In the genomic region with DNA sequence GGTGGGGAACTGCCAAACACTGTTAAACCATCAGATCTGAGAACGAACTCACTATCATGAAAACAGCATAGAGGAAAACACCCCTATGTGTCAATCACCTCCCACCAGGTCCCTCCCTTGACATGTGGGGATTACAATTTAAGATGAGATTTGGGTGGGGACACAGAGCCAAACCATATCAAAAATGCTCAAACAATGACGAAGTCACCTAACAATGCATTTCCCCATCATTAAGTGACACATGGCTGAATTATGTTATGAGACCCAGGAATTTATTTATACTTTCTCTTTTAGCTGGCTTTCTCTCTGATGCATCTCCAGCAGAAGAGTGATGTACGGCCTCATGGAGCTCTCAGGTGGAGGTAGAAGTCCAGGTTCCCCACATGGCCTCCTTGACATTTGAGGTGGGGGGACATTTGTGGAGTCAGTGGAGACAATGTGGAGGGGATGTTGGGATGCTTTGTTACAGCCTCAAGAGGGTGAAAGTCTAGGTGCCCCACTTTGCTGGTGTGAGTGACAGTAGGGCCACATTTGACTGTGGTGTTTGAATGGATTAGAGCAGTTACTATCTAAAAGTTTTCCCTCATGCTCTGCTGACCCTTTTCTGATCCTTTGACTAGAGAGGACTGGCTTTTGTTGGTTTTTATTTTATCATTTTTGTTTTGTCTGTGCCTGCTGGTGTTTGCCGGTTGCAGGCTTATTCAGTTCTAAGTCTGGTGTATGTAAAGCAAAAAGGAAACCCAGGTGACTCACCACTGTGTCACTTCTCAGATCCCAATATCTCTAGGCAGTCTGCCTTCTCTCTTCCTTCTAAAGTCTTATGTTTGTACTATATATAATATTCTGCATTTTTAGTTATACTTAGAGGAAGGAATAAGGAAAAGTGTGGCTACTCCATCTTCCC, we compare ENCODE assay signal across 9 cellular contexts. TPM values are rescaled to one million over a fixed set of nuclear protein-coding genes. Genes with fewer than 3 reads are reported as not detected.
A peak's percentile ranks its signal among the peaks of the same experiment; 100 is the strongest.
DNase-seq lines count a peak whose midpoint lies in the region; ATAC-seq and TF ChIP-seq lines count a peak whose summit lies in the region.
"Had no signal": no experiment of that assay in that cellular context is flagged by ENCODE, and none has a peak within 500 bp of the region (broad histone marks: within the 10 kb centered on the region; RNA-seq: fewer than 3 reads in every experiment).

No MANE protein-coding gene starts in this region.

- peak overlapping the region; percentile 34 to 52 for H3K18ac ChIP-seq in mesenchymal stem cell (ENCODE audit: low read depth in 1 of 2, low read length in 2 of 2)

- ATAC-seq in GM18868 (IDR thresholded peaks at IDR 0.05; ENCODE audit: unreplicated experiment) (peak; percentile 88), HG02973 (IDR thresholded peaks at IDR 0.05; ENCODE audit: unreplicated experiment) (peak; percentile 56), HG03139 (IDR thresholded peaks at IDR 0.05; ENCODE audit: unreplicated experiment) (no peak), HG02981 (IDR thresholded peaks at IDR 0.05; ENCODE audit: unreplicated experiment) (no peak), left ventricle myocardium superior (no peak)

- H3K9me3 ChIP-seq in mesenchymal stem cell (ENCODE audit: control insufficient read depth, low read length) = no peaks in the 10 kb centered on the region

- H2AK5ac ChIP-seq in mesenchymal stem cell (ENCODE audit: low read length, severe bottlenecking) = no peak overlapping the region

- no peak overlapping the region for H4K91ac ChIP-seq in mesenchymal stem cell (ENCODE audit: low read length)

- no peaks in the 10 kb centered on the region for H3K79me1 ChIP-seq in mesenchymal stem cell (replicated peaks; ENCODE audit: low read length, poor library complexity, severe bottlenecking)

- 63% methylated on average over 2 of the region's 4 CpGs for WGBS in mesenchymal stem cell

- no peaks in the 10 kb centered on the region for H3K27me3 ChIP-seq in mesenchymal stem cell (ENCODE audit: control insufficient read depth in 1 of 2, insufficient read depth in 1 of 2, low read length in 2 of 2)

- no peak for TF ChIP-seq CTCF in WI38 (IDR thresholded peaks at IDR 0.05; ENCODE audit: low read depth, low read length)

- H2BK120ac ChIP-seq in mesenchymal stem cell (ENCODE audit: low read depth, low read length) = no peak overlapping the region

- peak overlapping the region; percentile 35; the same call in 1 of the 2 replicates for H3K4me3 ChIP-seq in WI38 (ENCODE audit: low read depth, low read length)
- H3K4me3 ChIP-seq in mesenchymal stem cell (ENCODE audit: insufficient read depth in 1 of 2, low read depth in 1 of 2, low read length in 2 of 2) = no peak overlapping the region

- peak overlapping the region; percentile 72 for H4K8ac ChIP-seq in mesenchymal stem cell (ENCODE audit: low read length)

- peak overlapping the region; percentile 57 for H3K27ac ChIP-seq in mesenchymal stem cell (ENCODE audit: low read length, poor library complexity, severe bottlenecking)

- H2BK15ac ChIP-seq in mesenchymal stem cell (ENCODE audit: low read depth, poor library complexity, severe bottlenecking) = peak overlapping the region; percentile 36

- DNase-seq in mesenchymal stem cell (peak; percentile 76), NCI-H82 treated with DMSO at 0.1 percent for 48 hours (lab: John Stamatoyannopoulos, UW; ENCODE audit: unreplicated experiment) (no peak), left ventricle myocardium superior (no peak)

- H3K36me3 ChIP-seq in mesenchymal stem cell (ENCODE audit: control insufficient read depth in 1 of 2, insufficient read depth in 2 of 2, low read depth in 1 of 2, low read length in 2 of 2) = no peaks in the 10 kb centered on the region

- intact Hi-C loops in left ventricle myocardium superior (cut with micrococcal nuclease) = no loop called here

- no peak overlapping the region for H3K23ac ChIP-seq in mesenchymal stem cell (ENCODE audit: low read length in 2 of 2)

- peaks cover 2% of the 10 kb centered on the region for H3K4me1 ChIP-seq in mesenchymal stem cell (ENCODE audit: control insufficient read depth, insufficient read depth, low read depth, low read length)

- peak overlapping the region in 1 of 2 experiments; percentile 46 for H2BK12ac ChIP-seq in mesenchymal stem cell (ENCODE audit: low read length in 2 of 2)

- H3K9ac ChIP-seq in mesenchymal stem cell (ENCODE audit: low read length) = no peak overlapping the region

- H2BK5ac ChIP-seq in mesenchymal stem cell (ENCODE audit: low read depth, low read length, poor library complexity, severe bottlenecking) = no peak overlapping the region

- H3K14ac ChIP-seq in mesenchymal stem cell (ENCODE audit: low read length in 2 of 2) = peak overlapping the region in 1 of 2 experiments; percentile 41

- H3K4ac ChIP-seq in mesenchymal stem cell (ENCODE audit: low read depth in 1 of 2, low read length in 2 of 2) = peak overlapping the region in 1 of 2 experiments; percentile 30

- peak overlapping the region; percentile 18 for H3K4me2 ChIP-seq in mesenchymal stem cell (ENCODE audit: low read length, poor library complexity, severe bottlenecking)

- no peak overlapping the region for H2AFZ ChIP-seq in mesenchymal stem cell (ENCODE audit: low read depth, low read length)

RNA-seq across cellular contexts. Expression of a gene that starts 18.5 kb away (rescaled TPM):
- 58.0 TPM for polyA plus RNA-seq in mesenchymal stem cell (2013, experiment 1 of 2)
- polyA plus RNA-seq in mesenchymal stem cell (2013, experiment 2 of 2) = 59.6 TPM
- 6.0 TPM for total RNA-seq in left ventricle myocardium superior

RNA-seq across cellular contexts. Expression of a gene that starts 38.3 kb away (rescaled TPM):
- polyA plus RNA-seq in mesenchymal stem cell (2013, experiment 1 of 2) = 0.12 TPM
- 0.04 TPM for polyA plus RNA-seq in mesenchymal stem cell (2013, experiment 2 of 2)
- 0.02 TPM for total RNA-seq in left ventricle myocardium superior
- total RNA-seq: cerebellum had no signal

Comparison
In these comparisons a context has a peak if more than half of its experiments do, and no peak if none do; other contexts are left out.
1. ATAC-seq: peak in GM18868 (single experiment) and HG02973 (single experiment); none in HG03139 (single experiment), HG02981 (single experiment) and left ventricle myocardium superior (single experiment).